ENCODE assay signal across 20 cellular contexts in the genomic region with DNA sequence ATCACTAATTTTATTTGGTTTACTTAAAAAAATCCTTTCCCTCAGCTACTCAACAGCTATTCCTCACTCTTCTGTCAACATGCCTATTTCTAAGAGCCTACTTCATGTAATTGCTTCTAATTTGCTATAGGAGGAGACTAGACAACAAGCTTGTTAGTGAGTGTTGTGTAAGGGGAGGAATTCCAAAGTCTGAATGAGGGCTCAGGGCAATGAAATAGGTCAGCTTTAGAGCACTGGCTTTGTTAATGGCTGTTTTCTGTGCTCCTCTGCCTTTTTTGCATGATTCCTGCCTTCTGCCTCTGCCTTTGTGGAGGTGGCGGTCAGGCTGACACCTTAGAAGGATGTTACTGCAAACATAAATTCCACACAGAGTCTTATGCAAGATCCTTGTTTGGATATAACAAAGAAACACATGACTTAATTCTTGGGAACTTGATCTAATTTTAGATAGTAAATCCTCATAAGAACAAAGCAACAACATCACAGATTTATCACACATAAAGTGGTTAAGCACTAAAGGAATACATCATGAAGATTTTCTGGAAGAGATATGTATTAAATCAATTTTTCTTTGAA. TPM values are rescaled to one million over a fixed set of nuclear protein-coding genes. Genes with fewer than 3 reads are reported as not detected.
"Had no signal": no experiment of that assay in that cellular context is flagged by ENCODE, and none has a peak within 500 bp of the region (broad histone marks: within the 10 kb centered on the region; RNA-seq: fewer than 3 reads in every experiment).

No MANE protein-coding gene starts in this region.

- H3K4me3 ChIP-seq: heart left ventricle, left ventricle myocardium inferior, smooth muscle cell, thyroid gland had no signal

- ATAC-seq: activated CD4-positive, alpha-beta T cell treated with anti-CD3 and anti-CD28 coated beads for 36 hours; activated T-cell treated with anti-CD3 and anti-CD28 coated beads, Interleukin-2, amount 50 U/mL, for 72 hours; heart left ventricle; right cardiac atrium had no signal

- H3K9me3 ChIP-seq: heart left ventricle, left ventricle myocardium inferior, thyroid gland had no signal

- H3K27me3 ChIP-seq: thyroid gland had no signal

- H3K27ac ChIP-seq: heart left ventricle, left ventricle myocardium inferior, thyroid gland, VCaP had no signal

- H3K36me3 ChIP-seq: heart left ventricle, left ventricle myocardium inferior, thyroid gland had no signal

- DNase-seq: activated CD4-positive, alpha-beta memory T cell treated with anti-CD3 and anti-CD28 coated beads, Interleukin-2, amount 10 ng/mL, durations not matched to agents 7 days and 5 days; activated CD4-positive, alpha-beta T cell treated with anti-CD3 and anti-CD28 coated beads for 36 hours; activated gamma-delta T cell treated with Interleukin-2 at 50 U/mL for 16 hours; activated naive CD8-positive, alpha-beta T cell treated with anti-CD3 and anti-CD28 coated beads for 36 hours; activated T-cell treated with anti-CD3 and anti-CD28 coated beads, Interleukin-2, amount 50 U/mL, for 72 hours; dermis blood vessel endothelial cell; endodermal cell; foreskin fibroblast; heart left ventricle; left ventricle myocardium inferior; mesenchymal stem cell; right cardiac atrium; T-helper 9 cell; thyroid gland had no signal

- H3K4me2 ChIP-seq: smooth muscle cell had no signal

- FAIRE-seq: keratinocyte had no signal

- H3K4me1 ChIP-seq: heart left ventricle, left ventricle myocardium inferior, thyroid gland had no signal

RNA-seq across cellular contexts. Expression of a gene that starts 15.0 kb away (rescaled TPM):
- total RNA-seq: activated CD4-positive, alpha-beta memory T cell treated with anti-CD3 and anti-CD28 coated beads, Interleukin-2, amount 10 ng/mL, durations not matched to agents 7 days and 5 days; activated CD4-positive, alpha-beta T cell treated with anti-CD3 and anti-CD28 coated beads for 36 hours; activated naive CD8-positive, alpha-beta T cell treated with anti-CD3 and anti-CD28 coated beads for 36 hours; activated T-cell treated with anti-CD3 and anti-CD28 coated beads, Interleukin-2, amount 50 U/mL, for 72 hours; cerebellum; dermis blood vessel endothelial cell; endodermal cell; heart left ventricle; left ventricle myocardium inferior; neural crest cell; right cardiac atrium; smooth muscle cell; thyroid gland had no signal
- polyA plus RNA-seq: esophagus, heart left ventricle, keratinocyte, right cardiac atrium, smooth muscle cell had no signal
